1 cellular context compared by ENCODE assay signal in the genomic region with DNA sequence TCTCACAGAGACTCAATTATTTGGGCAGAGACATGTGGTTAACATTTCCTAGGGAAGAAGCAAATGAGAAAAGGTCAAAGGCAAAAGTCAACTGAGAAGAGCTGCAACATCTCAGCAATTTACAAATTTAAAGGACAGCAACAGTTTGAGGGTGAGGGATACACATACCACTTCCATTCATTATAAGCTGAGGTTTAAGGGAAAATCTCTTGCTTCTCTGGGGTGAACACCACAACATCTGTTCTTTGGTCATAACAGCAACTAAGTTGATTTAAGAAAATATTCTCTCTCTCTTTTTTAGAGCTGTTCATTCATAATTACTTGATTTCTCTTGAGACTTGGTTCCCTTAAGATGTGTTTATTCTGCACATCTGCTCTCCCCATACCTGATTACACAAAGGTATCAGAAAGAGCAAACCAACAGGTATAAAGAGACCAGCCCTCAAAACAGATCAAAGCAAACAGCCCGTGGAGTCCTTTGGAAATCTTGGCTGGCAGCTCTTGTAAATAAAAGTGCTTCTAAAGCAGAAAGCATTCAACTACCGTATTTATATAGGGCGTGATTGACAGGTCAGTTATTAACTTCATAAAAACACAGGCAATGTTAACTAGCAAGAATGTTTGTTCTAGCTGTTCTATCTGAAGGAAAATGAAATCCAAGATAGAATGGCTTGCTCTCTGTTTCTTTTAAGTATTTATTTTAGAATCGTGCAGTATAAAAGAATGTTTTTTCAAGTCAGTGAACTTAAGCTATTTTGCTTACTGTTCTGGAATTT.
A peak's percentile ranks its signal among the peaks of the same experiment; 100 is the strongest.
TF ChIP-seq lines count a peak whose summit lies in the region.

No MANE protein-coding gene starts in this region.

TF ChIP-seq in HepG2, 621 proteins besides CTCF, POLR2A, EP300 and RAD21 (continued from another document and continues in another):
- TF ChIP-seq, protein P1, sequence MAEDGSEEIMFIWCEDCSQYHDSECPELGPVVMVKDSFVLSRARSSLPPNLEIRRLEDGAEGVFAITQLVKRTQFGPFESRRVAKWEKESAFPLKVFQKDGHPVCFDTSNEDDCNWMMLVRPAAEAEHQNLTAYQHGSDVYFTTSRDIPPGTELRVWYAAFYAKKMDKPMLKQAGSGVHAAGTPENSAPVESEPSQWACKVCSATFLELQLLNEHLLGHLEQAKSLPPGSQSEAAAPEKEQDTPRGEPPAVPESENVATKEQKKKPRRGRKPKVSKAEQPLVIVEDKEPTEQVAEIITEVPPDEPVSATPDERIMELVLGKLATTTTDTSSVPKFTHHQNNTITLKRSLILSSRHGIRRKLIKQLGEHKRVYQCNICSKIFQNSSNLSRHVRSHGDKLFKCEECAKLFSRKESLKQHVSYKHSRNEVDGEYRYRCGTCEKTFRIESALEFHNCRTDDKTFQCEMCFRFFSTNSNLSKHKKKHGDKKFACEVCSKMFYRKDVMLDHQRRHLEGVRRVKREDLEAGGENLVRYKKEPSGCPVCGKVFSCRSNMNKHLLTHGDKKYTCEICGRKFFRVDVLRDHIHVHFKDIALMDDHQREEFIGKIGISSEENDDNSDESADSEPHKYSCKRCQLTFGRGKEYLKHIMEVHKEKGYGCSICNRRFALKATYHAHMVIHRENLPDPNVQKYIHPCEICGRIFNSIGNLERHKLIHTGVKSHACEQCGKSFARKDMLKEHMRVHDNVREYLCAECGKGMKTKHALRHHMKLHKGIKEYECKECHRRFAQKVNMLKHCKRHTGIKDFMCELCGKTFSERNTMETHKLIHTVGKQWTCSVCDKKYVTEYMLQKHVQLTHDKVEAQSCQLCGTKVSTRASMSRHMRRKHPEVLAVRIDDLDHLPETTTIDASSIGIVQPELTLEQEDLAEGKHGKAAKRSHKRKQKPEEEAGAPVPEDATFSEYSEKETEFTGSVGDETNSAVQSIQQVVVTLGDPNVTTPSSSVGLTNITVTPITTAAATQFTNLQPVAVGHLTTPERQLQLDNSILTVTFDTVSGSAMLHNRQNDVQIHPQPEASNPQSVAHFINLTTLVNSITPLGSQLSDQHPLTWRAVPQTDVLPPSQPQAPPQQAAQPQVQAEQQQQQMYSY (CRISPR knock-in tag; IDR thresholded peaks at IDR 0.05): no peak
- TF ChIP-seq HDAC2 (CRISPR knock-in tag; IDR thresholded peaks at IDR 0.05) (peak; percentile 98), ZNF326 (CRISPR knock-in tag; IDR thresholded peaks at IDR 0.05; ENCODE audit: borderline replicate concordance) (no peak), MIER2 (CRISPR knock-in tag; IDR thresholded peaks at IDR 0.05) (peak; percentile 66; the same call in 1 of the 2 replicates), RCOR2 (CRISPR knock-in tag; IDR thresholded peaks at IDR 0.05) (peak; percentile 87), KDM4B (CRISPR knock-in tag; IDR thresholded peaks at IDR 0.05) (peak; percentile 60; the same call in 1 of the 2 replicates), KMT2B (CRISPR knock-in tag; IDR thresholded peaks at IDR 0.05) (peak; percentile 35; the same call in 1 of the 2 replicates), GFI1 (CRISPR knock-in tag; IDR thresholded peaks at IDR 0.05; ENCODE audit: borderline replicate concordance) (peak; percentile 96), NFYC (CRISPR knock-in tag; IDR thresholded peaks at IDR 0.05) (no peak), ZFP62 (CRISPR knock-in tag; IDR thresholded peaks at IDR 0.05) (no peak), CBFB (CRISPR knock-in tag; IDR thresholded peaks at IDR 0.05) (0 out of 2 replicates have a peak, but pooled peaks have one; percentile 39), TARDBP (CRISPR knock-in tag; IDR thresholded peaks at IDR 0.05) (peak; percentile 53; the same call in 1 of the 2 replicates), TP53 (CRISPR knock-in tag; conservative IDR thresholded peaks at IDR 0.05) (no peak), SIX1 (CRISPR knock-in tag; IDR thresholded peaks at IDR 0.05; ENCODE audit: borderline replicate concordance) (peak; percentile 79; the same call in 1 of the 2 replicates), IKZF4 (CRISPR knock-in tag; IDR thresholded peaks at IDR 0.05; ENCODE audit: borderline replicate concordance, low read depth, not compliant biosample characterization) (no peak), NR2F6 (IDR thresholded peaks at IDR 0.05) (peak; percentile 80), NR2F6 (CRISPR knock-in tag; IDR thresholded peaks at IDR 0.05) (peak; percentile 74; the same call in 1 of the 2 replicates), SMAD3 (CRISPR knock-in tag; IDR thresholded peaks at IDR 0.05) (peak; percentile 73; the same call in 1 of the 2 replicates), ZNF678 (CRISPR knock-in tag; IDR thresholded peaks at IDR 0.05) (no peak), MIXL1 (CRISPR knock-in tag; IDR thresholded peaks at IDR 0.05) (0 out of 2 replicates have a peak, but pooled peaks have one; percentile 86), ATRX (CRISPR knock-in tag; IDR thresholded peaks at IDR 0.05; ENCODE audit: borderline replicate concordance) (no peak), NR2F2 (IDR thresholded peaks at IDR 0.05; ENCODE audit: borderline replicate concordance, low read depth) (peak; percentile 84; the same call in 1 of the 2 replicates), NCOR1 (IDR thresholded peaks at IDR 0.05; ENCODE audit: borderline replicate concordance, low read length) (peak; percentile 61; the same call in 1 of the 2 replicates), MXD4 (CRISPR knock-in tag; IDR thresholded peaks at IDR 0.05) (0 out of 2 replicates have a peak, but pooled peaks have one; percentile 48), SOX5 (CRISPR knock-in tag; IDR thresholded peaks at IDR 0.05; ENCODE audit: borderline replicate concordance) (peak; percentile 89; the same call in 1 of the 2 replicates), PHB2 (IDR thresholded peaks at IDR 0.05; ENCODE audit: partially characterized antibody) (no peak), CBX2 (IDR thresholded peaks at IDR 0.05; ENCODE audit: low read depth, low read length) (no peak), CBX2 (CRISPR knock-in tag; IDR thresholded peaks at IDR 0.05; ENCODE audit: low read depth) (no peak)
- TF ChIP-seq, protein P2, sequence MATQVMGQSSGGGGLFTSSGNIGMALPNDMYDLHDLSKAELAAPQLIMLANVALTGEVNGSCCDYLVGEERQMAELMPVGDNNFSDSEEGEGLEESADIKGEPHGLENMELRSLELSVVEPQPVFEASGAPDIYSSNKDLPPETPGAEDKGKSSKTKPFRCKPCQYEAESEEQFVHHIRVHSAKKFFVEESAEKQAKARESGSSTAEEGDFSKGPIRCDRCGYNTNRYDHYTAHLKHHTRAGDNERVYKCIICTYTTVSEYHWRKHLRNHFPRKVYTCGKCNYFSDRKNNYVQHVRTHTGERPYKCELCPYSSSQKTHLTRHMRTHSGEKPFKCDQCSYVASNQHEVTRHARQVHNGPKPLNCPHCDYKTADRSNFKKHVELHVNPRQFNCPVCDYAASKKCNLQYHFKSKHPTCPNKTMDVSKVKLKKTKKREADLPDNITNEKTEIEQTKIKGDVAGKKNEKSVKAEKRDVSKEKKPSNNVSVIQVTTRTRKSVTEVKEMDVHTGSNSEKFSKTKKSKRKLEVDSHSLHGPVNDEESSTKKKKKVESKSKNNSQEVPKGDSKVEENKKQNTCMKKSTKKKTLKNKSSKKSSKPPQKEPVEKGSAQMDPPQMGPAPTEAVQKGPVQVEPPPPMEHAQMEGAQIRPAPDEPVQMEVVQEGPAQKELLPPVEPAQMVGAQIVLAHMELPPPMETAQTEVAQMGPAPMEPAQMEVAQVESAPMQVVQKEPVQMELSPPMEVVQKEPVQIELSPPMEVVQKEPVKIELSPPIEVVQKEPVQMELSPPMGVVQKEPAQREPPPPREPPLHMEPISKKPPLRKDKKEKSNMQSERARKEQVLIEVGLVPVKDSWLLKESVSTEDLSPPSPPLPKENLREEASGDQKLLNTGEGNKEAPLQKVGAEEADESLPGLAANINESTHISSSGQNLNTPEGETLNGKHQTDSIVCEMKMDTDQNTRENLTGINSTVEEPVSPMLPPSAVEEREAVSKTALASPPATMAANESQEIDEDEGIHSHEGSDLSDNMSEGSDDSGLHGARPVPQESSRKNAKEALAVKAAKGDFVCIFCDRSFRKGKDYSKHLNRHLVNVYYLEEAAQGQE (IDR thresholded peaks at IDR 0.05; ENCODE audit: borderline replicate concordance in 1 of 2, low read depth in 1 of 2, low read length in 2 of 2): 0 out of 4 replicates have a peak, but pooled peaks of 1 of the 2 experiments have one; percentile 39
- TF ChIP-seq, protein P3, sequence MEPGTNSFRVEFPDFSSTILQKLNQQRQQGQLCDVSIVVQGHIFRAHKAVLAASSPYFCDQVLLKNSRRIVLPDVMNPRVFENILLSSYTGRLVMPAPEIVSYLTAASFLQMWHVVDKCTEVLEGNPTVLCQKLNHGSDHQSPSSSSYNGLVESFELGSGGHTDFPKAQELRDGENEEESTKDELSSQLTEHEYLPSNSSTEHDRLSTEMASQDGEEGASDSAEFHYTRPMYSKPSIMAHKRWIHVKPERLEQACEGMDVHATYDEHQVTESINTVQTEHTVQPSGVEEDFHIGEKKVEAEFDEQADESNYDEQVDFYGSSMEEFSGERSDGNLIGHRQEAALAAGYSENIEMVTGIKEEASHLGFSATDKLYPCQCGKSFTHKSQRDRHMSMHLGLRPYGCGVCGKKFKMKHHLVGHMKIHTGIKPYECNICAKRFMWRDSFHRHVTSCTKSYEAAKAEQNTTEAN (CRISPR knock-in tag; conservative IDR thresholded peaks at IDR 0.05): no peak
- TF ChIP-seq, protein P4, sequence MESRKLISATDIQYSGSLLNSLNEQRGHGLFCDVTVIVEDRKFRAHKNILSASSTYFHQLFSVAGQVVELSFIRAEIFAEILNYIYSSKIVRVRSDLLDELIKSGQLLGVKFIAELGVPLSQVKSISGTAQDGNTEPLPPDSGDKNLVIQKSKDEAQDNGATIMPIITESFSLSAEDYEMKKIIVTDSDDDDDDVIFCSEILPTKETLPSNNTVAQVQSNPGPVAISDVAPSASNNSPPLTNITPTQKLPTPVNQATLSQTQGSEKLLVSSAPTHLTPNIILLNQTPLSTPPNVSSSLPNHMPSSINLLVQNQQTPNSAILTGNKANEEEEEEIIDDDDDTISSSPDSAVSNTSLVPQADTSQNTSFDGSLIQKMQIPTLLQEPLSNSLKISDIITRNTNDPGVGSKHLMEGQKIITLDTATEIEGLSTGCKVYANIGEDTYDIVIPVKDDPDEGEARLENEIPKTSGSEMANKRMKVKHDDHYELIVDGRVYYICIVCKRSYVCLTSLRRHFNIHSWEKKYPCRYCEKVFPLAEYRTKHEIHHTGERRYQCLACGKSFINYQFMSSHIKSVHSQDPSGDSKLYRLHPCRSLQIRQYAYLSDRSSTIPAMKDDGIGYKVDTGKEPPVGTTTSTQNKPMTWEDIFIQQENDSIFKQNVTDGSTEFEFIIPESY (CRISPR knock-in tag; IDR thresholded peaks at IDR 0.05): no peak
- TF ChIP-seq, protein P5, sequence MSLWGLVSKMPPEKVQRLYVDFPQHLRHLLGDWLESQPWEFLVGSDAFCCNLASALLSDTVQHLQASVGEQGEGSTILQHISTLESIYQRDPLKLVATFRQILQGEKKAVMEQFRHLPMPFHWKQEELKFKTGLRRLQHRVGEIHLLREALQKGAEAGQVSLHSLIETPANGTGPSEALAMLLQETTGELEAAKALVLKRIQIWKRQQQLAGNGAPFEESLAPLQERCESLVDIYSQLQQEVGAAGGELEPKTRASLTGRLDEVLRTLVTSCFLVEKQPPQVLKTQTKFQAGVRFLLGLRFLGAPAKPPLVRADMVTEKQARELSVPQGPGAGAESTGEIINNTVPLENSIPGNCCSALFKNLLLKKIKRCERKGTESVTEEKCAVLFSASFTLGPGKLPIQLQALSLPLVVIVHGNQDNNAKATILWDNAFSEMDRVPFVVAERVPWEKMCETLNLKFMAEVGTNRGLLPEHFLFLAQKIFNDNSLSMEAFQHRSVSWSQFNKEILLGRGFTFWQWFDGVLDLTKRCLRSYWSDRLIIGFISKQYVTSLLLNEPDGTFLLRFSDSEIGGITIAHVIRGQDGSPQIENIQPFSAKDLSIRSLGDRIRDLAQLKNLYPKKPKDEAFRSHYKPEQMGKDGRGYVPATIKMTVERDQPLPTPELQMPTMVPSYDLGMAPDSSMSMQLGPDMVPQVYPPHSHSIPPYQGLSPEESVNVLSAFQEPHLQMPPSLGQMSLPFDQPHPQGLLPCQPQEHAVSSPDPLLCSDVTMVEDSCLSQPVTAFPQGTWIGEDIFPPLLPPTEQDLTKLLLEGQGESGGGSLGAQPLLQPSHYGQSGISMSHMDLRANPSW (CRISPR knock-in tag; IDR thresholded peaks at IDR 0.05; ENCODE audit: borderline replicate concordance): peak; percentile 82; the same call in 1 of the 2 replicates
- TF ChIP-seq, protein P6, sequence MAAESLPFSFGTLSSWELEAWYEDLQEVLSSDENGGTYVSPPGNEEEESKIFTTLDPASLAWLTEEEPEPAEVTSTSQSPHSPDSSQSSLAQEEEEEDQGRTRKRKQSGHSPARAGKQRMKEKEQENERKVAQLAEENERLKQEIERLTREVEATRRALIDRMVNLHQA (CRISPR knock-in tag; IDR thresholded peaks at IDR 0.05): no peak
- TF ChIP-seq, protein P7, sequence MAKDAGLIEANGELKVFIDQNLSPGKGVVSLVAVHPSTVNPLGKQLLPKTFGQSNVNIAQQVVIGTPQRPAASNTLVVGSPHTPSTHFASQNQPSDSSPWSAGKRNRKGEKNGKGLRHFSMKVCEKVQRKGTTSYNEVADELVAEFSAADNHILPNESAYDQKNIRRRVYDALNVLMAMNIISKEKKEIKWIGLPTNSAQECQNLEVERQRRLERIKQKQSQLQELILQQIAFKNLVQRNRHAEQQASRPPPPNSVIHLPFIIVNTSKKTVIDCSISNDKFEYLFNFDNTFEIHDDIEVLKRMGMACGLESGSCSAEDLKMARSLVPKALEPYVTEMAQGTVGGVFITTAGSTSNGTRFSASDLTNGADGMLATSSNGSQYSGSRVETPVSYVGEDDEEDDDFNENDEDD (CRISPR knock-in tag; IDR thresholded peaks at IDR 0.05; ENCODE audit: borderline replicate concordance): peak; percentile 16; the same call in 1 of the 2 replicates
- TF ChIP-seq, protein P8, sequence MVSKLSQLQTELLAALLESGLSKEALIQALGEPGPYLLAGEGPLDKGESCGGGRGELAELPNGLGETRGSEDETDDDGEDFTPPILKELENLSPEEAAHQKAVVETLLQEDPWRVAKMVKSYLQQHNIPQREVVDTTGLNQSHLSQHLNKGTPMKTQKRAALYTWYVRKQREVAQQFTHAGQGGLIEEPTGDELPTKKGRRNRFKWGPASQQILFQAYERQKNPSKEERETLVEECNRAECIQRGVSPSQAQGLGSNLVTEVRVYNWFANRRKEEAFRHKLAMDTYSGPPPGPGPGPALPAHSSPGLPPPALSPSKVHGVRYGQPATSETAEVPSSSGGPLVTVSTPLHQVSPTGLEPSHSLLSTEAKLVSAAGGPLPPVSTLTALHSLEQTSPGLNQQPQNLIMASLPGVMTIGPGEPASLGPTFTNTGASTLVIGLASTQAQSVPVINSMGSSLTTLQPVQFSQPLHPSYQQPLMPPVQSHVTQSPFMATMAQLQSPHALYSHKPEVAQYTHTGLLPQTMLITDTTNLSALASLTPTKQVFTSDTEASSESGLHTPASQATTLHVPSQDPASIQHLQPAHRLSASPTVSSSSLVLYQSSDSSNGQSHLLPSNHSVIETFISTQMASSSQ (IDR thresholded peaks at IDR 0.05; ENCODE audit: low read depth): peak; percentile 70
- TF ChIP-seq, protein P8 (CRISPR knock-in tag; IDR thresholded peaks at IDR 0.05; ENCODE audit: borderline replicate concordance): peak; percentile 85; the same call in 1 of the 2 replicates
